In the genomic region with DNA sequence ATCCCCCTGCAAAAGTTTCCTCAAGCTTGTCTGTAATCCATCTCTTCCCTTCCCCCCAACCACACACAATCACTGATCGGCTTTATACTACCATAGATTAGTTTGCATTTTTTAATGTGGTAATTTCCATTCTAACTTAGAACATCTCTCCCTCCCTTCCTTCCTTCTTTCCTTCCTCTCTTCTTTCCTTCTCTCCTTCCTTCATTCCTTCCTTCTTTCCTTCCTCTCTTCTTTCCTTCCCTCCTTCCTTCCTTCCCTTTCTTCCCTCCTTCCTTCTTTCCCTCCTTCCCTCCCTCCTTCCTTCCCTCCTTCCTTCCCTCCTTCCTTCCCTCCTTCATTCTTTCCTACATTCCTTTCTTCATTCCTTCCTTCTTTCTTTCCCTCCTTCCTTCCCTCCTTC, we compare ENCODE assay signal across 37 cellular contexts.
A peak's percentile ranks its signal among the peaks of the same experiment; 100 is the strongest.
DNase-seq lines count a peak whose midpoint lies in the region; ATAC-seq, FAIRE-seq and TF ChIP-seq lines count a peak whose summit lies in the region.
"Had no signal": no experiment of that assay in that cellular context is flagged by ENCODE, and none has a peak within 500 bp of the region (broad histone marks: within the 10 kb centered on the region; RNA-seq: fewer than 3 reads in every experiment).

No MANE protein-coding gene starts in this region.

- H3K9me3 ChIP-seq in HEK293 (ENCODE audit: control insufficient read depth, insufficient read depth, low read depth, low read length), result no peaks in the 10 kb centered on the region
- no peaks in the 10 kb centered on the region for H3K9me3 ChIP-seq in IMR-90 (ENCODE audit: control insufficient read depth, insufficient read depth, low read length)
- H3K9me3 ChIP-seq in K562 (replicated peaks; ENCODE audit: control insufficient read depth, insufficient read depth, low read depth, low read length), result peaks cover 2% of the 10 kb centered on the region; the same call in 1 of the 2 replicates
- H3K9me3 ChIP-seq: BE2C, BLaER1, Caco-2 had no signal

- BruUV-seq in IMR-90 (replicated peaks; lab: Mats Ljungman, UMichigan) (no TSS peak), K562 (replicated peaks; lab: Mats Ljungman, UMichigan) (no TSS peak)

- H3K27ac Mint-ChIP-seq in WTC11, result no peak overlapping the region
- H3K27ac Mint-ChIP-seq: B cell; CD4-positive, alpha-beta memory T cell; CD4-positive, alpha-beta T cell; CD4-positive, CD25-positive, alpha-beta regulatory T cell; CD8-positive, alpha-beta memory T cell; CD8-positive, alpha-beta T cell had no signal

- dilution Hi-C loops in IMR-90 (cut with HindIII; ENCODE audit: low sequenced_read_pairs, unreplicated experiment), result no loop called here

- peak overlapping the region; percentile 68 for H4K91ac ChIP-seq in IMR-90 (ENCODE audit: insufficient read depth, low read depth, low read length)

- H3K4me2 ChIP-seq in IMR-90 (ENCODE audit: low read depth, low read length), result no peak overlapping the region
- H3K4me2 ChIP-seq in K562 (ENCODE audit: insufficient read depth, low read length), result no peak overlapping the region
- H3K4me2 ChIP-seq: A549; BLaER1; BLaER1 treated with 17β-estradiol and CSF1 and Interleukin-3, amounts not matched to agents 10 nM and 100 nM had no signal

- H2AK5ac ChIP-seq in IMR-90 (ENCODE audit: low read depth, low read length), result peak overlapping the region; percentile 96

- no peak for TF ChIP-seq EP300 in K562 (IDR thresholded peaks at IDR 0.05; ENCODE audit: low read length)

- in situ Hi-C loops in IMR-90 (cut with MboI; ENCODE audit: low sequenced_read_pairs) (no loop called here), K562 (cut with MboI) (no loop called here)

- H3K9ac ChIP-seq in IMR-90 (ENCODE audit: low read depth, low read length) (no peak overlapping the region), K562 (ENCODE audit: insufficient read depth in 1 of 2, low read depth in 2 of 2, low read length in 2 of 2) (no peak overlapping the region)
- H3K9ac ChIP-seq: BLaER1; BLaER1 treated with 17β-estradiol and CSF1 and Interleukin-3, amounts not matched to agents 10 nM and 100 nM had no signal

- TF ChIP-seq CTCF in HEK293 (tag by site-specific recombination; IDR thresholded peaks at IDR 0.05) (no peak), IMR-90 (conservative IDR thresholded peaks at IDR 0.05; ENCODE audit: low read depth, low read length) (no peak), WTC11 (IDR thresholded peaks at IDR 0.05) (no peak), K562 (IDR thresholded peaks at IDR 0.05 in 2 of 3, conservative IDR thresholded peaks at IDR 0.05 in 1 of 3; ENCODE audit: insufficient read depth in 2 of 3, low read depth in 1 of 3, low read length in 3 of 3) (no peak)

- ATAC-seq in IMR-90 (ENCODE audit: low read depth) (no peak), WTC11 (no peak), K562 (no peak), HG02798 (IDR thresholded peaks at IDR 0.05; ENCODE audit: poor library complexity, unreplicated experiment) (no peak), HG03520 (IDR thresholded peaks at IDR 0.05; ENCODE audit: unreplicated experiment) (no peak), HG02642 (IDR thresholded peaks at IDR 0.05; ENCODE audit: poor library complexity, unreplicated experiment) (no peak), GM18520 (IDR thresholded peaks at IDR 0.05; ENCODE audit: unreplicated experiment) (no peak)
- ATAC-seq: A549; CD8-positive, alpha-beta T cell had no signal

- peaks cover 3% of the 10 kb centered on the region; the same call in 1 of the 2 replicates for H3K36me3 Mint-ChIP-seq in WTC11
- H3K36me3 Mint-ChIP-seq: CD14-positive monocyte; CD4-positive, alpha-beta memory T cell; CD4-positive, CD25-positive, alpha-beta regulatory T cell; CD8-positive, alpha-beta memory T cell; CD8-positive, alpha-beta T cell had no signal

- no peak overlapping the region for H3K56ac ChIP-seq in IMR-90 (ENCODE audit: extremely low read depth, insufficient read depth, low read length)

- H3K23ac ChIP-seq in IMR-90 (ENCODE audit: low read depth, low read length), result no peak overlapping the region

- no peaks in the 10 kb centered on the region for H4K20me1 ChIP-seq in IMR-90 (ENCODE audit: insufficient read depth, low read length)
- no peaks in the 10 kb centered on the region for H4K20me1 ChIP-seq in K562 (replicated peaks; ENCODE audit: control insufficient read depth, insufficient read depth, low read length)
- H4K20me1 ChIP-seq: BLaER1; BLaER1 treated with 17β-estradiol and CSF1 and Interleukin-3, amounts not matched to agents 10 nM and 100 nM had no signal

- POLR2A ChIA-PET in HEK293 (lab: Yijun Ruan, JAX) (no interaction called here), IMR-90 (lab: Charles Lee; ENCODE audit: unreplicated experiment) (no interaction called here), WTC11 (lab: Charles Lee) (no interaction called here), K562 (lab: Yijun Ruan, JAX) (no interaction called here)

- no peaks in the 10 kb centered on the region for H3K27me3 ChIP-seq in IMR-90 (ENCODE audit: control insufficient read depth, insufficient read depth, low read length)
- H3K27me3 ChIP-seq in K562 (ENCODE audit: control insufficient read depth in 2 of 2, insufficient read depth in 2 of 2, low read length in 2 of 2), result peaks cover 5 to 25% of the 10 kb centered on the region in 2 experiments; a peak in 3 of 5 replicates
- H3K27me3 ChIP-seq: BE2C; BLaER1; BLaER1 treated with 17β-estradiol and CSF1 and Interleukin-3, amounts not matched to agents 10 nM and 100 nM had no signal

- peak overlapping the region; percentile 97 for H3K18ac ChIP-seq in IMR-90 (ENCODE audit: low read depth, low read length)

- peak overlapping the region; percentile 42 for H2BK20ac ChIP-seq in IMR-90 (ENCODE audit: low read depth, low read length)

- H3K9me3 Mint-ChIP-seq in WTC11, result peaks cover 9% of the 10 kb centered on the region
- H3K9me3 Mint-ChIP-seq: CD4-positive, alpha-beta T cell had no signal

- no peaks in the 10 kb centered on the region for H3K4me1 Mint-ChIP-seq in WTC11
- H3K4me1 Mint-ChIP-seq: B cell; CD14-positive monocyte; CD4-positive, CD25-positive, alpha-beta regulatory T cell; CD8-positive, alpha-beta memory T cell had no signal

- FAIRE-seq in K562 (lab: Jason Lieb, UNC), result no peak
- FAIRE-seq: A204.1, A549, D721Med had no signal

- no peaks in the 10 kb centered on the region for H3K79me1 ChIP-seq in IMR-90 (ENCODE audit: low read depth in 1 of 2, low read length in 2 of 2)

- H3K27ac ChIP-seq in HEK293 (ENCODE audit: extremely low read depth, low read depth, low read length), result no peak overlapping the region
- H3K27ac ChIP-seq in IMR-90 (ENCODE audit: insufficient read depth, low read length), result peak overlapping the region; percentile 93; the same call in 1 of the 2 replicates
- H3K27ac ChIP-seq in K562 (ENCODE audit: extremely low read depth, low read depth, low read length), result no peak overlapping the region
- H3K27ac ChIP-seq: 22Rv1; A549; BLaER1; BLaER1 treated with 17β-estradiol and CSF1 and Interleukin-3, amounts not matched to agents 10 nM and 100 nM; C4-2B had no signal

- TF ChIP-seq POLR2A in IMR-90 (IDR thresholded peaks at IDR 0.05; ENCODE audit: low read depth, low read length) (no peak), K562 (conservative IDR thresholded peaks at IDR 0.05) (no peak)

- no CpG with 5 or more reads among the region's 1 CpG for WGBS in IMR-90 (ENCODE audit: extremely low coverage in 2 of 2, insufficient read length in 1 of 2), 2 experiments
- WGBS in K562 (ENCODE audit: insufficient coverage, low coverage, missing lambda C conversion rate), result 0% methylated on average over 1 of the region's 1 CpG

- no peaks in the 10 kb centered on the region for H3K9me1 ChIP-seq in IMR-90 (ENCODE audit: insufficient read depth, low read length)
- no peaks in the 10 kb centered on the region for H3K9me1 ChIP-seq in K562 (ENCODE audit: control insufficient read depth, insufficient read depth, low read length)

- no peaks in the 10 kb centered on the region for H3K79me2 ChIP-seq in K562 (ENCODE audit: control insufficient read depth, insufficient read depth, low read length)

- H3K4me1 ChIP-seq in HEK293 (ENCODE audit: control insufficient read depth, insufficient read depth, low read length) (no peaks in the 10 kb centered on the region), IMR-90 (ENCODE audit: control insufficient read depth, insufficient read depth, low read length) (peaks cover 10% of the 10 kb centered on the region), K562 (replicated peaks in 1 of 2; ENCODE audit: control insufficient read depth in 2 of 2, insufficient read depth in 2 of 2, low read length in 2 of 2) (no peaks in the 10 kb centered on the region)
- H3K4me1 ChIP-seq: A549; BE2C; BLaER1; BLaER1 treated with 17β-estradiol and CSF1 and Interleukin-3, amounts not matched to agents 10 nM and 100 nM had no signal

- H3K36me3 ChIP-seq in HEK293 (ENCODE audit: control insufficient read depth in 2 of 2, insufficient read depth in 1 of 2, low read length in 2 of 2) (no peaks in the 10 kb centered on the region), IMR-90 (ENCODE audit: control insufficient read depth, insufficient read depth, low read length) (no peaks in the 10 kb centered on the region), K562 (ENCODE audit: control insufficient read depth, insufficient read depth, low read length) (no peaks in the 10 kb centered on the region)
- H3K36me3 ChIP-seq: BE2C; BLaER1; BLaER1 treated with 17β-estradiol and CSF1 and Interleukin-3, amounts not matched to agents 10 nM and 100 nM had no signal

- peak overlapping the region; percentile 95 for H2BK120ac ChIP-seq in IMR-90 (ENCODE audit: low read depth, low read length)

- H3K4me3 ChIP-seq in HEK293 (ENCODE audit: low read depth, low read length) (no peak overlapping the region), IMR-90 (ENCODE audit: insufficient read depth, low read depth, low read length) (no peak overlapping the region), K562 (no peak overlapping the region)
- H3K4me3 ChIP-seq: A549; BLaER1; BLaER1 treated with 17β-estradiol and CSF1 and Interleukin-3, amounts not matched to agents 10 nM and 100 nM had no signal

- no peak overlapping the region for H2AK9ac ChIP-seq in IMR-90 (replicated peaks; ENCODE audit: low read depth, low read length, poor library complexity)

- TF ChIP-seq RAD21 in IMR-90 (IDR thresholded peaks at IDR 0.05; ENCODE audit: low read length) (no peak), K562 (CRISPR knock-in tag; conservative IDR thresholded peaks at IDR 0.05 in 1 of 2, IDR thresholded peaks at IDR 0.05 in 1 of 2) (no peak)

- H3K4ac ChIP-seq in IMR-90 (ENCODE audit: low read depth, low read length), result peak overlapping the region; percentile 97

- CTCF ChIA-PET in HEK293 (lab: Yijun Ruan, JAX), result interaction anchor here (0.9 to 1.5 kb wide), 2 partner anchors 14 to 1264 kb away, joined by 3 to 9 read pairs; no protein-coding TSS in a partner anchor
- CTCF ChIA-PET in IMR-90 (lab: Yijun Ruan, JAX), result no interaction called here
- CTCF ChIA-PET in WTC11 (lab: Charles Lee), result no interaction called here
- CTCF ChIA-PET in K562 (lab: Yijun Ruan, JAX; ENCODE audit: low intra/inter-chr PET ratio), result no interaction called here

- H2BK5ac ChIP-seq in IMR-90 (ENCODE audit: low read depth, low read length, poor library complexity, severe bottlenecking), result peak overlapping the region; percentile 89

- peaks cover 4% of the 10 kb centered on the region for H3K27me3 Mint-ChIP-seq in WTC11 (ENCODE audit: low read depth)
- H3K27me3 Mint-ChIP-seq: B cell; CD4-positive, CD25-positive, alpha-beta regulatory T cell; CD8-positive, alpha-beta memory T cell had no signal

- no peak overlapping the region for H2AFZ ChIP-seq in IMR-90 (replicated peaks; ENCODE audit: low read length, poor library complexity)
- no peak overlapping the region for H2AFZ ChIP-seq in K562 (ENCODE audit: low read depth, low read length)

- H3K4me3 Mint-ChIP-seq in WTC11, result no peak overlapping the region
- H3K4me3 Mint-ChIP-seq: B cell; CD14-positive monocyte; CD4-positive, alpha-beta memory T cell; CD4-positive, alpha-beta T cell; CD4-positive, CD25-positive, alpha-beta regulatory T cell; CD8-positive, alpha-beta memory T cell; CD8-positive, alpha-beta T cell had no signal

- H4K8ac ChIP-seq in IMR-90 (ENCODE audit: low read depth in 2 of 2, low read length in 2 of 2), result peak overlapping the region; percentile 78 to 85; a peak in 1 of 4 replicates

- DNase-seq in IMR-90 (no peak), WTC11 (ENCODE audit: low spot score) (no peak), K562 (ENCODE audit: extremely low read depth in 1 of 4, low spot score in 3 of 4) (no peak)
- DNase-seq: 8988T; ACHN; AML-193; BE2C; C1 segment of cervical spinal cord; Calu3; CD4-positive, alpha-beta memory T cell; CD4-positive, alpha-beta T cell; CD4-positive, CD25-positive, alpha-beta regulatory T cell; CD8-positive, alpha-beta memory T cell; CD8-positive, alpha-beta T cell; COR-L47; DMS 273 treated with DMSO at 0.1 percent for 48 hours; DMS153; DMS53; DMS79; DMS79 treated with DMSO at 0.1 percent for 48 hours; DND-41; EL had no signal

- H2BK15ac ChIP-seq in IMR-90 (ENCODE audit: low read depth, low read length), result peak overlapping the region; percentile 54; the same call in 1 of the 3 replicates

- intact Hi-C loops in IMR-90 (cut with micrococcal nuclease), result loop anchor here (2.0 kb wide), 1 partner anchor 25 kb away; no protein-coding TSS in a partner anchor
- intact Hi-C loops in K562 (cut with micrococcal nuclease), result no loop called here

- peak overlapping the region; percentile 10; the same call in 1 of the 2 replicates for H4K5ac ChIP-seq in IMR-90 (ENCODE audit: low read depth, low read length)

- 0 out of 2 replicates have a peak overlapping the region, but pooled peaks have one; percentile 14 for H3K14ac ChIP-seq in IMR-90 (replicated peaks; ENCODE audit: low read depth, low read length)
